Comparison of ENCODE assay signal across 10 cellular contexts in the genomic region with DNA sequence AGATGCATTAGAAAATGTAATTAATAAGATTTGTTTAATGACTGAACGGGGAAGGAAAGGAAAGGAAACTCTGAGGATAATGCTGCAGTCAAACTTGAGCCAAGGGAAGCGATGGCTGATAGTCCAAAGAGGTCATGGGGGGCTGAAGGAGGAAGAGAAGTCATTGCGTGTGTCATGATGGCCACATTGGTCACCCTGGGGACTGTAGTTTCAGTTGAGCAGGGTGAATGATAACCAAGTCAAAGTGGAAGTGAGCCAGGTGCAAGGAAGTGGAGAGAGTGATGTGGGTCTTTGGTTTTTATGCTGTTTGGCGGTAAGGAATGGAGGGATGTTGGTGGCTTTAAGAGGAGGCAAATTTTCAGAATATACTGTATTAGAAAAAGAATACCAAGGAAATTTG. TPM values are rescaled to one million over a fixed set of nuclear protein-coding genes. Genes with fewer than 3 reads are reported as not detected.
DNase-seq lines count a peak whose midpoint lies in the region; ATAC-seq lines count a peak whose summit lies in the region.
"Had no signal": no experiment of that assay in that cellular context is flagged by ENCODE, and none has a peak within 500 bp of the region (broad histone marks: within the 10 kb centered on the region; RNA-seq: fewer than 3 reads in every experiment).

No MANE protein-coding gene starts in this region.

- H3K27ac ChIP-seq in CD8-positive, alpha-beta memory T cell (ENCODE audit: low read depth, low read length), result no peak overlapping the region
- H3K27ac ChIP-seq: epithelial cell of prostate had no signal

- ATAC-seq in GM18511 (IDR thresholded peaks at IDR 0.05; ENCODE audit: unreplicated experiment), result peak; percentile 92
- ATAC-seq in GM21515 (IDR thresholded peaks at IDR 0.05; ENCODE audit: unreplicated experiment), result peak; percentile 71
- ATAC-seq in HG03175 (IDR thresholded peaks at IDR 0.05; ENCODE audit: unreplicated experiment), result peak; percentile 96
- no peak for ATAC-seq in central memory CD8-positive, alpha-beta T cell (replicated peaks; ENCODE audit: extremely low read depth, poor library complexity, severe bottlenecking)

- peak overlapping the region; percentile 76 for H3K27ac Mint-ChIP-seq in central memory CD8-positive, alpha-beta T cell (ENCODE audit: low read depth)
- H3K27ac Mint-ChIP-seq in CD8-positive, alpha-beta memory T cell, result peak overlapping the region in 4 of 8 donors; percentile 7 to 73 (median 42)

- no peak overlapping the region for H3K4me3 Mint-ChIP-seq in central memory CD8-positive, alpha-beta T cell
- peak overlapping the region in 1 of 7 donors; percentile 3 for H3K4me3 Mint-ChIP-seq in CD8-positive, alpha-beta memory T cell

- no peaks in the 10 kb centered on the region for H3K27me3 Mint-ChIP-seq in central memory CD8-positive, alpha-beta T cell
- no peaks in the 10 kb centered on the region for H3K27me3 Mint-ChIP-seq in CD8-positive, alpha-beta memory T cell

- no peaks in the 10 kb centered on the region for H3K27me3 ChIP-seq in CD8-positive, alpha-beta memory T cell (ENCODE audit: insufficient read depth, low read length, poor library complexity, severe bottlenecking)

- H3K4me1 Mint-ChIP-seq in central memory CD8-positive, alpha-beta T cell, result peaks cover 66% of the 10 kb centered on the region
- peaks cover 55 to 75% (median 74%) of the 10 kb centered on the region in 3 donors for H3K4me1 Mint-ChIP-seq in CD8-positive, alpha-beta memory T cell

- H3K36me3 Mint-ChIP-seq in central memory CD8-positive, alpha-beta T cell (ENCODE audit: insufficient read depth), result peaks cover 10% of the 10 kb centered on the region
- peaks cover 10 to 32% (median 13%) of the 10 kb centered on the region in 3 donors for H3K36me3 Mint-ChIP-seq in CD8-positive, alpha-beta memory T cell

- POLR2A ChIA-PET in CD8-positive, alpha-beta memory T cell (lab: Charles Lee), result no interaction called here

- H3K9me3 Mint-ChIP-seq in central memory CD8-positive, alpha-beta T cell, result no peaks in the 10 kb centered on the region
- no peaks in the 10 kb centered on the region for H3K9me3 Mint-ChIP-seq in CD8-positive, alpha-beta memory T cell

- no peaks in the 10 kb centered on the region for H3K36me3 ChIP-seq in CD8-positive, alpha-beta memory T cell (ENCODE audit: insufficient read depth, low read length)

- H3K4me1 ChIP-seq in CD8-positive, alpha-beta memory T cell (ENCODE audit: insufficient read depth, low read length), result no peaks in the 10 kb centered on the region

- no peak for DNase-seq in central memory CD8-positive, alpha-beta T cell (ENCODE audit: low spot score in 2 of 2)
- no peak for DNase-seq in HUDEP-2 (lab: John Stamatoyannopoulos, UW; ENCODE audit: unreplicated experiment in 76 of 76)
- DNase-seq in CD8-positive, alpha-beta memory T cell, result no peak
- DNase-seq in NCI-H2081 treated with DMSO at 0.1 percent for 48 hours (lab: John Stamatoyannopoulos, UW), result no peak
- DNase-seq in SK-N-DZ (ENCODE audit: low spot score), result no peak
- DNase-seq: NCI-H1092 had no signal

- H3K4me3 ChIP-seq in CD8-positive, alpha-beta memory T cell (ENCODE audit: low read length), result no peak overlapping the region

- CTCF ChIA-PET in CD8-positive, alpha-beta memory T cell (lab: Charles Lee), result no interaction called here

- H3K9me3 ChIP-seq in CD8-positive, alpha-beta memory T cell (ENCODE audit: low read length), result no peaks in the 10 kb centered on the region

RNA-seq across cellular contexts. Expression of gene C12orf75, which starts 21.6 kb away (rescaled TPM):
- total RNA-seq in CD8-positive, alpha-beta memory T cell, result 10 to 100 TPM; 52.9 to 62.8 TPM
- 181 TPM for polyA plus RNA-seq in CD8-positive, alpha-beta memory T cell
- polyA plus RNA-seq in SK-N-DZ (2014; cell fraction: cytosol; rRNA removed), result 55.9 and 57.1 TPM in 2 replicates
- polyA plus RNA-seq in SK-N-DZ (2014; cell fraction: nucleus; rRNA removed), result 39.7 and 41.7 TPM in 2 replicates
